ENCODE assay signal across 12 cellular contexts in the genomic region with DNA sequence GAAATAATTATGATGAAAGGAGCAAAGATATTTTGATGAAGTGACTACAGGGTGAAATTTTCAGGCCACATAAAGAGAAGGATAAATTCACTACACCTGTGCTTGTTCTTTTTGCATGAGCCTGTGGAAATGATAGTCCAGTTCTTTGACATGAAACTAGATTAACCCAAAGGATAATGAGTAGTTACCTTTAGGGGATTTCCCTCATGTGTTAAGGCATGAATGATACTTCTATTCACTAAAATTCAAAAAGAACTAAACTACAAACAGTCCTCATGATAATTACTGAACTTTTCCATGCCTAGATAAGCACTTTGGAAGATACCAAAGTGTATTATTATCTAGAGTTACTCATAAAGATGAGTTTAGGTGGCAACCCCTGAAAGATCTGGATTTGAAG.
"Had no signal": no experiment of that assay in that cellular context is flagged by ENCODE, and none has a peak within 500 bp of the region (broad histone marks: within the 10 kb centered on the region; RNA-seq: fewer than 3 reads in every experiment).

No MANE protein-coding gene starts in this region.

- H3K9me3 Mint-ChIP-seq: endodermal cell had no signal

- H3K27me3 Mint-ChIP-seq: activated CD4-positive, alpha-beta T cell treated with anti-CD3 and anti-CD28 coated beads, Interleukin-2, amount 10 ng/mL, durations not matched to agents 24 days and 14 days had no signal

- H3K4me1 Mint-ChIP-seq: endodermal cell had no signal

- H3K4me3 Mint-ChIP-seq: activated CD4-positive, alpha-beta T cell treated with anti-CD3 and anti-CD28 coated beads, Interleukin-2, amount 10 ng/mL, durations not matched to agents 24 days and 14 days; endodermal cell had no signal

- DNase-seq: activated CD4-positive, alpha-beta T cell treated with anti-CD3 and anti-CD28 coated beads, Interleukin-2, amount 10 ng/mL, durations not matched to agents 24 days and 14 days; activated naive CD4-positive, alpha-beta T cell; amygdala; brain microvascular endothelial cell; endodermal cell; glutamatergic neuron; stimulated activated CD4-positive, alpha-beta T cell treated with anti-CD3 and anti-CD28 coated beads, Interleukin-4, amount 100 ng/mL, for 1 hour; stimulated activated CD8-positive, alpha-beta memory T cell treated with anti-CD3 and anti-CD28 coated beads, Interleukin-4, amount 100 ng/mL, for 48 hours; stomach; SW 1271; T1000 had no signal

- H3K27ac Mint-ChIP-seq: activated CD4-positive, alpha-beta T cell treated with anti-CD3 and anti-CD28 coated beads, Interleukin-2, amount 10 ng/mL, durations not matched to agents 24 days and 14 days; endodermal cell had no signal

- ATAC-seq: esophagus mucosa had no signal
